In genomic region chr2:126507425-126507867, GRCh38 we compare ENCODE assay signal across 19 cellular contexts.
DNase-seq lines count a peak whose midpoint lies in the region; ATAC-seq lines count a peak whose summit lies in the region.
"Had no signal": no experiment of that assay in that cellular context is flagged by ENCODE, and none has a peak within 500 bp of the region (broad histone marks: within the 10 kb centered on the region; RNA-seq: fewer than 3 reads in every experiment).

No MANE protein-coding gene starts in this region.

- H3K27me3 ChIP-seq in mesenchymal stem cell (ENCODE audit: control insufficient read depth in 1 of 2, insufficient read depth in 1 of 2, low read length in 2 of 2), result no peaks in the 10 kb centered on the region
- H3K27me3 ChIP-seq: body of pancreas, esophagus squamous epithelium, pancreas, spleen, uterus had no signal

- 20% methylated on average over 5 of the region's 5 CpGs for WGBS in mesenchymal stem cell

- peaks cover 3% of the 10 kb centered on the region for H3K4me1 Mint-ChIP-seq in T-helper 17 cell
- H3K4me1 Mint-ChIP-seq: activated naive CD4-positive, alpha-beta T cell treated with anti-CD3 and anti-CD28 coated beads, Interleukin-2, amount 50 U/mL, for 24 hours; CD8-positive, alpha-beta memory T cell had no signal

- ATAC-seq in GM21529 (IDR thresholded peaks at IDR 0.05; ENCODE audit: unreplicated experiment) (peak; percentile 65), T-helper 17 cell (no peak)
- ATAC-seq: body of pancreas; pancreas; stimulated activated naive CD8-positive, alpha-beta T cell treated with anti-CD3 and anti-CD28 coated beads, Interleukin-15, Interleukin-2, amounts not matched to agents 100 U/mL and 50 U/mL, for 24 hours had no signal

- peaks cover under 1% of the 10 kb centered on the region for H3K4me1 ChIP-seq in mesenchymal stem cell (ENCODE audit: control insufficient read depth, insufficient read depth, low read depth, low read length)
- H3K4me1 ChIP-seq: body of pancreas, esophagus squamous epithelium, pancreas, uterus had no signal

- H3K9me3 ChIP-seq in T-helper 17 cell (ENCODE audit: control insufficient read depth, low read length, poor library complexity, severe bottlenecking), result no peaks in the 10 kb centered on the region
- H3K9me3 ChIP-seq in mesenchymal stem cell (ENCODE audit: control insufficient read depth, low read length), result no peaks in the 10 kb centered on the region
- H3K9me3 ChIP-seq: body of pancreas, esophagus squamous epithelium, pancreas, spleen, uterus had no signal

- no peak overlapping the region for H3K27ac ChIP-seq in mesenchymal stem cell (ENCODE audit: low read length, poor library complexity, severe bottlenecking)
- H3K27ac ChIP-seq: body of pancreas, esophagus squamous epithelium, pancreas, spleen, uterus had no signal

- H3K4me3 ChIP-seq in mesenchymal stem cell (ENCODE audit: insufficient read depth in 1 of 2, low read depth in 1 of 2, low read length in 2 of 2), result no peak overlapping the region
- H3K4me3 ChIP-seq: body of pancreas, esophagus squamous epithelium, pancreas, spleen, uterus had no signal

- H3K14ac ChIP-seq in mesenchymal stem cell (ENCODE audit: low read length in 2 of 2), result no peak overlapping the region

- no peak overlapping the region for H2BK15ac ChIP-seq in mesenchymal stem cell (ENCODE audit: low read depth, poor library complexity, severe bottlenecking)

- no peak overlapping the region for H4K91ac ChIP-seq in mesenchymal stem cell (ENCODE audit: low read length)

- no peak overlapping the region for H2AK5ac ChIP-seq in mesenchymal stem cell (ENCODE audit: low read length, severe bottlenecking)

- no peak overlapping the region for H3K4me2 ChIP-seq in mesenchymal stem cell (ENCODE audit: low read length, poor library complexity, severe bottlenecking)

- no peak overlapping the region for H3K27ac Mint-ChIP-seq in T-helper 17 cell
- H3K27ac Mint-ChIP-seq: activated naive CD4-positive, alpha-beta T cell treated with anti-CD3 and anti-CD28 coated beads, Interleukin-2, amount 50 U/mL, for 24 hours; CD8-positive, alpha-beta memory T cell had no signal

- H2BK5ac ChIP-seq in mesenchymal stem cell (ENCODE audit: low read depth, low read length, poor library complexity, severe bottlenecking), result no peak overlapping the region

- H3K79me1 ChIP-seq in mesenchymal stem cell (replicated peaks; ENCODE audit: low read length, poor library complexity, severe bottlenecking), result no peaks in the 10 kb centered on the region

- no peak overlapping the region for H3K18ac ChIP-seq in mesenchymal stem cell (ENCODE audit: low read depth in 1 of 2, low read length in 2 of 2)

- H2BK12ac ChIP-seq in mesenchymal stem cell (ENCODE audit: low read length in 2 of 2), result no peak overlapping the region

- H3K4me3 Mint-ChIP-seq in T-helper 17 cell, result peak overlapping the region; percentile 34
- H3K4me3 Mint-ChIP-seq: activated naive CD4-positive, alpha-beta T cell treated with anti-CD3 and anti-CD28 coated beads, Interleukin-2, amount 50 U/mL, for 24 hours; CD8-positive, alpha-beta memory T cell had no signal

- no peak overlapping the region for H2AFZ ChIP-seq in mesenchymal stem cell (ENCODE audit: low read depth, low read length)

- no peak overlapping the region for H4K8ac ChIP-seq in mesenchymal stem cell (ENCODE audit: low read length)

- no peak overlapping the region for H3K4ac ChIP-seq in mesenchymal stem cell (ENCODE audit: low read depth in 1 of 2, low read length in 2 of 2)

- H3K23ac ChIP-seq in mesenchymal stem cell (ENCODE audit: low read length in 2 of 2), result no peak overlapping the region

- peaks cover 30% of the 10 kb centered on the region for H3K27me3 Mint-ChIP-seq in T-helper 17 cell
- H3K27me3 Mint-ChIP-seq: activated naive CD4-positive, alpha-beta T cell treated with anti-CD3 and anti-CD28 coated beads, Interleukin-2, amount 50 U/mL, for 24 hours had no signal

- H2BK120ac ChIP-seq in mesenchymal stem cell (ENCODE audit: low read depth, low read length), result no peak overlapping the region

- H3K36me3 Mint-ChIP-seq in T-helper 17 cell (ENCODE audit: low read depth), result no peaks in the 10 kb centered on the region
- H3K36me3 Mint-ChIP-seq: activated naive CD4-positive, alpha-beta T cell treated with anti-CD3 and anti-CD28 coated beads, Interleukin-2, amount 50 U/mL, for 24 hours; CD8-positive, alpha-beta memory T cell had no signal

- DNase-seq in DMS153 (lab: John Stamatoyannopoulos, UW) (peak; percentile 91), T-helper 17 cell (no peak), mesenchymal stem cell (peak; percentile 6), cerebellar nuclear complex (lab: John Stamatoyannopoulos, UW) (no peak), NCI-H2171 (lab: John Stamatoyannopoulos, UW) (no peak), OCI-M2 (lab: John Stamatoyannopoulos, UW; ENCODE audit: unreplicated experiment) (no peak)
- no peak for DNase-seq in stimulated activated CD8-positive, alpha-beta memory T cell treated with anti-CD3 and anti-CD28 coated beads, Interleukin-4, amount 100 ng/mL, for 48 hours
- DNase-seq: activated CD4-positive, alpha-beta T cell treated with anti-CD3 and anti-CD28 coated beads for 48 hours; body of pancreas; CD8-positive, alpha-beta memory T cell; esophagus squamous epithelium; head of caudate nucleus; pancreas; spleen; stimulated activated naive CD8-positive, alpha-beta T cell treated with anti-CD3 and anti-CD28 coated beads, Interleukin-15, Interleukin-2, amounts not matched to agents 100 U/mL and 50 U/mL, for 24 hours; T1000; uterus had no signal

- no peak overlapping the region for H3K9ac ChIP-seq in mesenchymal stem cell (ENCODE audit: low read length)

- no peaks in the 10 kb centered on the region for H3K36me3 ChIP-seq in mesenchymal stem cell (ENCODE audit: control insufficient read depth in 1 of 2, insufficient read depth in 2 of 2, low read depth in 1 of 2, low read length in 2 of 2)
- H3K36me3 ChIP-seq: esophagus squamous epithelium, pancreas, spleen, uterus had no signal

Comparison
In these comparisons a context has a peak if more than half of its experiments do, and no peak if none do; other contexts are left out.
1. DNase-seq: peak in DMS153 (single experiment) and mesenchymal stem cell (single experiment); none in T-helper 17 cell (0 of 3), cerebellar nuclear complex (0 of 2), NCI-H2171 (single experiment), OCI-M2 (single experiment) and stimulated activated CD8-positive, alpha-beta memory T cell treated with anti-CD3 and anti-CD28 coated beads, Interleukin-4, amount 100 ng/mL, for 48 hours (single experiment).